In genomic region chr13:44397766-44398223, GRCh38 we compare ENCODE assay signal across 15 cellular contexts. TPM values are rescaled to one million over a fixed set of nuclear protein-coding genes. Genes with fewer than 3 reads are reported as not detected.
A peak's percentile ranks its signal among the peaks of the same experiment; 100 is the strongest.
DNase-seq lines count a peak whose midpoint lies in the region; ATAC-seq, FAIRE-seq and TF ChIP-seq lines count a peak whose summit lies in the region.
"Had no signal": no experiment of that assay in that cellular context is flagged by ENCODE, and none has a peak within 500 bp of the region (broad histone marks: within the 10 kb centered on the region; RNA-seq: fewer than 3 reads in every experiment).

No MANE protein-coding gene starts in this region.

- TF ChIP-seq CTCF in brain microvascular endothelial cell (IDR thresholded peaks at IDR 0.05; ENCODE audit: low read depth, low read length, missing control alignments), result no peak
- no peak for TF ChIP-seq CTCF in D721Med (IDR thresholded peaks at IDR 0.05; ENCODE audit: insufficient read depth, missing control alignments)

- H3K4me2 ChIP-seq in mesendoderm (ENCODE audit: low read length), result no peak overlapping the region
- H3K4me2 ChIP-seq: BLaER1 had no signal

- ATAC-seq in activated CD4-positive, CD25-positive, alpha-beta regulatory T cell treated with anti-CD3 and anti-CD28 coated beads, Interleukin-2, amount 50 U/mL, for 24 hours, result no peak
- ATAC-seq: effector memory CD8-positive, alpha-beta T cell had no signal

- no peaks in the 10 kb centered on the region for H3K27me3 ChIP-seq in brain microvascular endothelial cell (replicated peaks)
- no peaks in the 10 kb centered on the region for H3K27me3 ChIP-seq in mesendoderm (ENCODE audit: insufficient read depth, low read length, poor library complexity)
- H3K27me3 ChIP-seq: ascending aorta, BLaER1, heart left ventricle had no signal

- H2BK120ac ChIP-seq in mesendoderm (ENCODE audit: low read depth, low read length), result peak overlapping the region; percentile 76

- H3K36me3 ChIP-seq in brain microvascular endothelial cell (replicated peaks) (no peaks in the 10 kb centered on the region), mesendoderm (ENCODE audit: control insufficient read depth, insufficient read depth, low read length) (no peaks in the 10 kb centered on the region)
- H3K36me3 ChIP-seq: ascending aorta, BLaER1, heart left ventricle had no signal

- in situ Hi-C loops in brain microvascular endothelial cell (cut with HindIII; ENCODE audit: low pct_ligation_motif_present, low sequenced_read_pairs), result no loop called here

- H3K56ac ChIP-seq in mesendoderm (ENCODE audit: low read length), result peak overlapping the region; percentile 71

- peak overlapping the region; percentile 24 for H3K27ac ChIP-seq in brain microvascular endothelial cell
- H3K27ac ChIP-seq in mesendoderm (ENCODE audit: low read depth, low read length), result peak overlapping the region; percentile 81
- H3K27ac ChIP-seq: ascending aorta, BLaER1, GM23248 had no signal

- no peak overlapping the region for H3K23ac ChIP-seq in mesendoderm (ENCODE audit: low read length)

- H3K4me1 ChIP-seq in mesendoderm (ENCODE audit: control insufficient read depth, low read depth, low read length), result peaks cover 14% of the 10 kb centered on the region
- H3K4me1 ChIP-seq: ascending aorta, BLaER1 had no signal

- WGBS in mesendoderm (ENCODE audit: extremely low coverage, insufficient coverage, low lambda C conversion rate), result no CpG with 5 or more reads among the region's 3 CpGs

- H2BK5ac ChIP-seq in mesendoderm (ENCODE audit: low read length), result no peak overlapping the region

- no peaks in the 10 kb centered on the region for H3K79me2 ChIP-seq in mesendoderm (ENCODE audit: control insufficient read depth, insufficient read depth, low read length)

- no peak overlapping the region for H4K8ac ChIP-seq in mesendoderm (ENCODE audit: low read depth, low read length)

- no peaks in the 10 kb centered on the region for H3K79me1 ChIP-seq in mesendoderm (ENCODE audit: low read length)

- H2AK5ac ChIP-seq in mesendoderm (ENCODE audit: low read length), result no peak overlapping the region

- no peak for FAIRE-seq in D721Med (lab: Jason Lieb, UNC)

- DNase-seq in LHCN-M2 (ENCODE audit: low read depth) (peak; percentile 74), brain microvascular endothelial cell (peak; percentile 77), mesendoderm (no peak), skeletal muscle cell (ENCODE audit: low read depth) (peak; percentile 31), D721Med (ENCODE audit: insufficient read length, low spot score) (no peak), NCI-H1436 (lab: John Stamatoyannopoulos, UW) (no peak), hepatic stellate cell (ENCODE audit: low spot score) (no peak)
- DNase-seq: activated CD4-positive, alpha-beta T cell treated with anti-CD3 and anti-CD28 coated beads for 48 hours; effector memory CD8-positive, alpha-beta T cell; GM23248; MM.1S had no signal

- no peak overlapping the region for H2BK15ac ChIP-seq in mesendoderm (replicated peaks; ENCODE audit: low read depth)

- H3K4me3 ChIP-seq in brain microvascular endothelial cell (ENCODE audit: low read depth, low read length), result no peak overlapping the region
- no peak overlapping the region for H3K4me3 ChIP-seq in mesendoderm (ENCODE audit: low read length)
- no peak overlapping the region for H3K4me3 ChIP-seq in skeletal muscle cell (ENCODE audit: low read depth, low read length)
- H3K4me3 ChIP-seq: ascending aorta, BLaER1, GM23248 had no signal

- no peak overlapping the region for H3K4ac ChIP-seq in mesendoderm (ENCODE audit: low read depth, low read length)

- no peak overlapping the region for H4K5ac ChIP-seq in mesendoderm (ENCODE audit: low read length)

- H3K18ac ChIP-seq in mesendoderm (ENCODE audit: low read length), result peak overlapping the region; percentile 89

- no peak overlapping the region for H3K9ac ChIP-seq in mesendoderm (ENCODE audit: low read length)
- H3K9ac ChIP-seq: BLaER1, GM23248 had no signal

RNA-seq across cellular contexts. Expression of gene SERP2, which starts 24.2 kb away (rescaled TPM):
- 4.9 and 5.1 TPM in 2 replicates for total RNA-seq in LHCN-M2 (2014; rRNA removed)
- 11.2 TPM for polyA plus RNA-seq in LHCN-M2 (2012)
- 1.9 TPM for polyA plus RNA-seq in mesendoderm (2013, experiment 1 of 2)
- polyA plus RNA-seq in mesendoderm (2013, experiment 2 of 2), result 1.8 TPM

Comparison
In these comparisons a context has a peak if more than half of its experiments do, and no peak if none do; other contexts are left out.
1. DNase-seq: peak in LHCN-M2 (single experiment), brain microvascular endothelial cell (single experiment) and skeletal muscle cell (single experiment); none in mesendoderm (single experiment), D721Med (single experiment), NCI-H1436 (single experiment) and hepatic stellate cell (single experiment).